9 cellular contexts compared by ENCODE assay signal in genomic region chr3:125125822-125126245, GRCh38.
A peak's percentile ranks its signal among the peaks of the same experiment; 100 is the strongest.
DNase-seq lines count a peak whose midpoint lies in the region; ATAC-seq and TF ChIP-seq lines count a peak whose summit lies in the region.
"Had no signal": no experiment of that assay in that cellular context is flagged by ENCODE, and none has a peak within 500 bp of the region (broad histone marks: within the 10 kb centered on the region; RNA-seq: fewer than 3 reads in every experiment).

No MANE protein-coding gene starts in this region.

- peaks cover 52% of the 10 kb centered on the region for H3K4me1 Mint-ChIP-seq in activated naive CD4-positive, alpha-beta T cell treated with anti-CD3 and anti-CD28 coated beads, Interleukin-2, amount 10 ng/mL, durations not matched to agents 7 days and 5 days
- peaks cover 24 to 33% of the 10 kb centered on the region in 2 donors for H3K4me1 Mint-ChIP-seq in effector memory CD8-positive, alpha-beta T cell (ENCODE audit: low read depth in 2 of 2)

- H3K27me3 Mint-ChIP-seq in activated naive CD4-positive, alpha-beta T cell treated with anti-CD3 and anti-CD28 coated beads, Interleukin-2, amount 10 ng/mL, durations not matched to agents 7 days and 5 days = peaks cover 46% of the 10 kb centered on the region
- no peaks in the 10 kb centered on the region for H3K27me3 Mint-ChIP-seq in effector memory CD8-positive, alpha-beta T cell

- H3K4me3 Mint-ChIP-seq in activated naive CD4-positive, alpha-beta T cell treated with anti-CD3 and anti-CD28 coated beads, Interleukin-2, amount 10 ng/mL, durations not matched to agents 7 days and 5 days = no peak overlapping the region
- H3K4me3 Mint-ChIP-seq in effector memory CD8-positive, alpha-beta T cell = no peak overlapping the region

- ATAC-seq in SK-N-SH treated with all-trans-retinoic acid at 6 μM for 48 hours (peak; percentile 26), GM18498 (IDR thresholded peaks at IDR 0.05; ENCODE audit: unreplicated experiment) (no peak), GM18517 (IDR thresholded peaks at IDR 0.05; ENCODE audit: unreplicated experiment) (no peak)
- peak; percentile 45 for ATAC-seq in effector memory CD8-positive, alpha-beta T cell (replicated peaks)
- peak; percentile 91 for ATAC-seq in stimulated activated naive CD8-positive, alpha-beta T cell treated with anti-CD3 and anti-CD28 coated beads, Interleukin-15, Interleukin-2, amounts not matched to agents 100 U/mL and 50 U/mL, for 24 hours
- ATAC-seq: upper lobe of right lung had no signal

- no peaks in the 10 kb centered on the region for H3K9me3 Mint-ChIP-seq in activated naive CD4-positive, alpha-beta T cell treated with anti-CD3 and anti-CD28 coated beads, Interleukin-2, amount 10 ng/mL, durations not matched to agents 7 days and 5 days
- no peaks in the 10 kb centered on the region for H3K9me3 Mint-ChIP-seq in effector memory CD8-positive, alpha-beta T cell

- CTCF ChIA-PET in activated naive CD4-positive, alpha-beta T cell treated with anti-CD3 and anti-CD28 coated beads, Interleukin-2, amount 10 ng/mL, durations not matched to agents 7 days and 5 days (lab: Charles Lee) = interaction anchor here (2.5 kb wide), 1 partner anchor 16 kb away, joined by 11 read pairs; no protein-coding TSS in a partner anchor

- peak overlapping the region; percentile 12 for H3K27ac Mint-ChIP-seq in activated naive CD4-positive, alpha-beta T cell treated with anti-CD3 and anti-CD28 coated beads, Interleukin-2, amount 10 ng/mL, durations not matched to agents 7 days and 5 days
- H3K27ac Mint-ChIP-seq in effector memory CD8-positive, alpha-beta T cell = no peak overlapping the region

- peak; percentile 46 for DNase-seq in activated naive CD4-positive, alpha-beta T cell treated with anti-CD3 and anti-CD28 coated beads, Interleukin-2, amount 10 ng/mL, durations not matched to agents 7 days and 5 days
- DNase-seq in activated naive CD4-positive, alpha-beta T cell (lab: John Stamatoyannopoulos, UW) = no peak
- DNase-seq in effector memory CD8-positive, alpha-beta T cell = no peak
- peak; percentile 46 for DNase-seq in stimulated activated naive CD8-positive, alpha-beta T cell treated with anti-CD3 and anti-CD28 coated beads, Interleukin-15, Interleukin-2, amounts not matched to agents 100 U/mL and 50 U/mL, for 24 hours
- no peak for DNase-seq in COLO829 (ENCODE audit: low spot score)
- DNase-seq: upper lobe of right lung had no signal

- no peaks in the 10 kb centered on the region for H3K36me3 Mint-ChIP-seq in activated naive CD4-positive, alpha-beta T cell treated with anti-CD3 and anti-CD28 coated beads, Interleukin-2, amount 10 ng/mL, durations not matched to agents 7 days and 5 days
- H3K36me3 Mint-ChIP-seq in effector memory CD8-positive, alpha-beta T cell (ENCODE audit: insufficient read depth) = no peaks in the 10 kb centered on the region

TF ChIP-seq in SK-N-SH treated with all-trans-retinoic acid at 6 μM for 48 hours, 23 proteins besides CTCF, POLR2A, EP300 and RAD21:
- TF ChIP-seq, protein P1, sequence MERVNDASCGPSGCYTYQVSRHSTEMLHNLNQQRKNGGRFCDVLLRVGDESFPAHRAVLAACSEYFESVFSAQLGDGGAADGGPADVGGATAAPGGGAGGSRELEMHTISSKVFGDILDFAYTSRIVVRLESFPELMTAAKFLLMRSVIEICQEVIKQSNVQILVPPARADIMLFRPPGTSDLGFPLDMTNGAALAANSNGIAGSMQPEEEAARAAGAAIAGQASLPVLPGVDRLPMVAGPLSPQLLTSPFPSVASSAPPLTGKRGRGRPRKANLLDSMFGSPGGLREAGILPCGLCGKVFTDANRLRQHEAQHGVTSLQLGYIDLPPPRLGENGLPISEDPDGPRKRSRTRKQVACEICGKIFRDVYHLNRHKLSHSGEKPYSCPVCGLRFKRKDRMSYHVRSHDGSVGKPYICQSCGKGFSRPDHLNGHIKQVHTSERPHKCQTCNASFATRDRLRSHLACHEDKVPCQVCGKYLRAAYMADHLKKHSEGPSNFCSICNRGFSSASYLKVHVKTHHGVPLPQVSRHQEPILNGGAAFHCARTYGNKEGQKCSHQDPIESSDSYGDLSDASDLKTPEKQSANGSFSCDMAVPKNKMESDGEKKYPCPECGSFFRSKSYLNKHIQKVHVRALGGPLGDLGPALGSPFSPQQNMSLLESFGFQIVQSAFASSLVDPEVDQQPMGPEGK (CRISPR knock-in tag; IDR thresholded peaks at IDR 0.05; ENCODE audit: borderline replicate concordance) = peak; percentile 60; the same call in 1 of the 2 replicates
- peak; percentile 79 for TF ChIP-seq GLIS3 (CRISPR knock-in tag; IDR thresholded peaks at IDR 0.05)
- peak; percentile 62; the same call in 1 of the 2 replicates for TF ChIP-seq TCF4 (CRISPR knock-in tag; IDR thresholded peaks at IDR 0.05; ENCODE audit: borderline replicate concordance)
- TF ChIP-seq ARNTL (CRISPR knock-in tag; IDR thresholded peaks at IDR 0.05; ENCODE audit: borderline replicate concordance, low read depth) = no peak
- TF ChIP-seq, protein P2, sequence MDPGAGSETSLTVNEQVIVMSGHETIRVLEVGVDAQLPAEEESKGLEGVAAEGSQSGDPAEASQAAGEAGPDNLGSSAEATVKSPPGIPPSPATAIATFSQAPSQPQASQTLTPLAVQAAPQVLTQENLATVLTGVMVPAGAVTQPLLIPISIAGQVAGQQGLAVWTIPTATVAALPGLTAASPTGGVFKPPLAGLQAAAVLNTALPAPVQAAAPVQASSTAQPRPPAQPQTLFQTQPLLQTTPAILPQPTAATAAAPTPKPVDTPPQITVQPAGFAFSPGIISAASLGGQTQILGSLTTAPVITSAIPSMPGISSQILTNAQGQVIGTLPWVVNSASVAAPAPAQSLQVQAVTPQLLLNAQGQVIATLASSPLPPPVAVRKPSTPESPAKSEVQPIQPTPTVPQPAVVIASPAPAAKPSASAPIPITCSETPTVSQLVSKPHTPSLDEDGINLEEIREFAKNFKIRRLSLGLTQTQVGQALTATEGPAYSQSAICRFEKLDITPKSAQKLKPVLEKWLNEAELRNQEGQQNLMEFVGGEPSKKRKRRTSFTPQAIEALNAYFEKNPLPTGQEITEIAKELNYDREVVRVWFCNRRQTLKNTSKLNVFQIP (CRISPR knock-in tag; IDR thresholded peaks at IDR 0.05; ENCODE audit: borderline replicate concordance, low read depth) = no peak
- TF ChIP-seq ZFP3 (CRISPR knock-in tag; IDR thresholded peaks at IDR 0.05) = peak; percentile 74; the same call in 1 of the 2 replicates
- TF ChIP-seq, protein P3, sequence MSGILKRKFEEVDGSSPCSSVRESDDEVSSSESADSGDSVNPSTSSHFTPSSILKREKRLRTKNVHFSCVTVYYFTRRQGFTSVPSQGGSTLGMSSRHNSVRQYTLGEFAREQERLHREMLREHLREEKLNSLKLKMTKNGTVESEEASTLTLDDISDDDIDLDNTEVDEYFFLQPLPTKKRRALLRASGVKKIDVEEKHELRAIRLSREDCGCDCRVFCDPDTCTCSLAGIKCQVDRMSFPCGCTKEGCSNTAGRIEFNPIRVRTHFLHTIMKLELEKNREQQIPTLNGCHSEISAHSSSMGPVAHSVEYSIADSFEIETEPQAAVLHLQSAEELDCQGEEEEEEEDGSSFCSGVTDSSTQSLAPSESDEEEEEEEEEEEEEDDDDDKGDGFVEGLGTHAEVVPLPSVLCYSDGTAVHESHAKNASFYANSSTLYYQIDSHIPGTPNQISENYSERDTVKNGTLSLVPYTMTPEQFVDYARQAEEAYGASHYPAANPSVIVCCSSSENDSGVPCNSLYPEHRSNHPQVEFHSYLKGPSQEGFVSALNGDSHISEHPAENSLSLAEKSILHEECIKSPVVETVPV (CRISPR knock-in tag; IDR thresholded peaks at IDR 0.05) = no peak
- TF ChIP-seq CSDC2 (CRISPR knock-in tag; IDR thresholded peaks at IDR 0.05) = peak; percentile 87
- 0 out of 2 replicates have a peak, but pooled peaks have one; percentile 28 for TF ChIP-seq ESRRG (CRISPR knock-in tag; IDR thresholded peaks at IDR 0.05)
- peak; percentile 93 for TF ChIP-seq ISL1 (CRISPR knock-in tag; IDR thresholded peaks at IDR 0.05)
- TF ChIP-seq, protein P4, sequence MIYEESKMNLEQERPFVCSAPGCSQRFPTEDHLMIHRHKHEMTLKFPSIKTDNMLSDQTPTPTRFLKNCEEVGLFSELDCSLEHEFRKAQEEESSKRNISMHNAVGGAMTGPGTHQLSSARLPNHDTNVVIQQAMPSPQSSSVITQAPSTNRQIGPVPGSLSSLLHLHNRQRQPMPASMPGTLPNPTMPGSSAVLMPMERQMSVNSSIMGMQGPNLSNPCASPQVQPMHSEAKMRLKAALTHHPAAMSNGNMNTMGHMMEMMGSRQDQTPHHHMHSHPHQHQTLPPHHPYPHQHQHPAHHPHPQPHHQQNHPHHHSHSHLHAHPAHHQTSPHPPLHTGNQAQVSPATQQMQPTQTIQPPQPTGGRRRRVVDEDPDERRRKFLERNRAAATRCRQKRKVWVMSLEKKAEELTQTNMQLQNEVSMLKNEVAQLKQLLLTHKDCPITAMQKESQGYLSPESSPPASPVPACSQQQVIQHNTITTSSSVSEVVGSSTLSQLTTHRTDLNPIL (CRISPR knock-in tag; IDR thresholded peaks at IDR 0.05; ENCODE audit: low read depth) = 0 out of 2 replicates have a peak, but pooled peaks have one; percentile 32
- peak; percentile 47; the same call in 1 of the 2 replicates for TF ChIP-seq TSHZ2 (CRISPR knock-in tag; IDR thresholded peaks at IDR 0.05)

Comparison
In these comparisons a context has a peak if more than half of its experiments do, and no peak if none do; other contexts are left out.
1. DNase-seq: peak in activated naive CD4-positive, alpha-beta T cell treated with anti-CD3 and anti-CD28 coated beads, Interleukin-2, amount 10 ng/mL, durations not matched to agents 7 days and 5 days (single experiment) and stimulated activated naive CD8-positive, alpha-beta T cell treated with anti-CD3 and anti-CD28 coated beads, Interleukin-15, Interleukin-2, amounts not matched to agents 100 U/mL and 50 U/mL, for 24 hours (single experiment); none in activated naive CD4-positive, alpha-beta T cell (0 of 4), effector memory CD8-positive, alpha-beta T cell (0 of 3) and COLO829 (single experiment).
2. ATAC-seq: peak in SK-N-SH treated with all-trans-retinoic acid at 6 μM for 48 hours (single experiment), effector memory CD8-positive, alpha-beta T cell (single experiment) and stimulated activated naive CD8-positive, alpha-beta T cell treated with anti-CD3 and anti-CD28 coated beads, Interleukin-15, Interleukin-2, amounts not matched to agents 100 U/mL and 50 U/mL, for 24 hours (single experiment); none in GM18498 (single experiment) and GM18517 (single experiment).